Comparison of ENCODE assay signal across 8 cellular contexts in the genomic region with DNA sequence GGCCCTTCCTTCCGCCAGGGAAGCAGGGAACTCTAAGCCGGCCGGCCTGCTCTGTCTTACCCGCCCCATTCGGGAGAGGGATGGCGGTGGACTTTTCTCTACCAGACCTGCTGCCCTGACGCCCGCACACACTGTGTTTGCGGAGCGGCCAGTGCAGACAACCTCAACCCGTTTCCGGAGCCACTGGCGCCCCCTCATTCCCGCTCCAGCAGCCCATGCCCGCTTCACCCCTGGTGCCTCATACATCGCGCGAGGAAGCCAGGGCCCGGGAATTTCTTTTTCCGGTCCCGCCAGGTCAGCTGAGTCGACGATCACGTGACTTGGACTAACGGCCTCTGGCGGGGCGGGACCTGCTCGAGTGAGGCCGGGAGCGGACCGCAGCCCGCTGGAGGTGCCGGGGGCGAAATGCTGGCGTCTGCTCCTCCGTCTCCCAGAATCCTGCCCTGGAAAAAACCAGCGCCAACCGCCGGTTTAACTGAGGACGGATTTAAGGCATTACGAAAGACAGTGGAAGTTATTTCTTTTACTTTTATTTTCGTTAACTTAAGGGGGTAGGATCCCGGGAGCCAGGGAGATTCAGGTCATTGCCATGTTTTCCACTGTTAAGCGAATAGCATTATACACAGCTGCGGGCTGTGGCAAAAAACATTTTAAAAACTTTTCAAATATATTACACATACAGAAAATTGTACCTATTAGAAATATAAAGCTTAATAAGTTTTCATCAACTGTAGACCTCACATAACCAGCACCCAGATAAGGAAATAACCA. TPM values are rescaled to one million over a fixed set of nuclear protein-coding genes. Genes with fewer than 3 reads are reported as not detected.
DNase-seq lines count a peak whose midpoint lies in the region; ATAC-seq, FAIRE-seq and TF ChIP-seq lines count a peak whose summit lies in the region.
"Not testable (repeated sequence)": the region's sequence is repeated elsewhere in the genome, so short reads cannot be mapped to it uniquely, and the experiment has no call there.

No MANE protein-coding gene starts in this region.

- H3K4me1 ChIP-seq in keratinocyte (ENCODE audit: control insufficient read depth, extremely low read depth, insufficient read depth, low read length); thoracic aorta (ENCODE audit: control insufficient read depth in 1 of 2, low read depth in 2 of 2): not testable (repeated sequence)

- not testable (repeated sequence) for H3K27ac ChIP-seq in keratinocyte (ENCODE audit: control insufficient read depth, insufficient read depth, low read length)
- H3K27ac ChIP-seq in thoracic aorta, result peak overlapping the region in 1 of 2 donors; percentile 64

- H3K9me3 ChIP-seq in keratinocyte (ENCODE audit: control insufficient read depth, low read depth, low read length); thoracic aorta: not testable (repeated sequence)

- not testable (repeated sequence) for TF ChIP-seq CTCF in GM12864 (IDR thresholded peaks at IDR 0.05; ENCODE audit: low read depth, low read length, missing control alignments); NB4 (IDR thresholded peaks at IDR 0.05; ENCODE audit: low read depth, low read length); keratinocyte (optimal IDR thresholded peaks at IDR 0.05 in 1 of 3, IDR thresholded peaks at IDR 0.05 in 1 of 3, conservative IDR thresholded peaks at IDR 0.05 in 1 of 3; ENCODE audit: extremely low read depth in 1 of 3, insufficient read depth in 2 of 3, low read length in 3 of 3); retinal pigment epithelial cell (conservative IDR thresholded peaks at IDR 0.05; ENCODE audit: low read depth, low read length); thoracic aorta (IDR thresholded peaks at IDR 0.05)

- H4K20me1 ChIP-seq in keratinocyte (ENCODE audit: control insufficient read depth, extremely low read depth, insufficient read depth, low read length), result not testable (repeated sequence)

- peak overlapping the region; percentile 52 for H3K9ac ChIP-seq in keratinocyte (ENCODE audit: control insufficient read depth, extremely low read depth, insufficient read depth, low read length)

- TF ChIP-seq POLR2A in NB4 (IDR thresholded peaks at IDR 0.05; ENCODE audit: extremely low read depth, insufficient read length), result not testable (repeated sequence)

- H3K4me3 ChIP-seq in GM12864 (ENCODE audit: low read depth, low read length), result peak overlapping the region; percentile 50
- H3K4me3 ChIP-seq in NB4 (ENCODE audit: low read depth, low read length), result not testable (repeated sequence)
- H3K4me3 ChIP-seq in keratinocyte (ENCODE audit: control insufficient read depth in 2 of 3, extremely low read depth in 1 of 3, insufficient read depth in 2 of 3, low read depth in 1 of 3, low read length in 3 of 3), result peak overlapping the region in 1 of 3 experiments; percentile 22
- H3K4me3 ChIP-seq in retinal pigment epithelial cell (ENCODE audit: low read length), result peak overlapping the region; percentile 34
- peak overlapping the region; percentile 75 for H3K4me3 ChIP-seq in thoracic aorta

- not testable (repeated sequence) for FAIRE-seq in keratinocyte (lab: Jason Lieb, UNC)

- not testable (repeated sequence) for H3K79me2 ChIP-seq in keratinocyte (ENCODE audit: control insufficient read depth, insufficient read depth, low read length)

- H3K27me3 ChIP-seq in keratinocyte (ENCODE audit: control insufficient read depth, extremely low read depth, insufficient read depth, low read length); thoracic aorta (replicated peaks; ENCODE audit: insufficient read depth): not testable (repeated sequence)

- peak; percentile 41 for DNase-seq in GM12864 (ENCODE audit: low read depth)
- DNase-seq in NB4 (ENCODE audit: low read depth), result peak; percentile 67
- peak; percentile 18 for DNase-seq in activated T-cell treated with anti-CD3 and anti-CD28 coated beads for 1 hour (ENCODE audit: low read depth)
- DNase-seq in effector CD4-positive, alpha-beta T cell, result peak; percentile 9
- DNase-seq in keratinocyte (ENCODE audit: low read depth, low spot score), result peak; percentile 17
- DNase-seq in retinal pigment epithelial cell (ENCODE audit: low read depth), result peak; percentile 46
- peak; percentile 50 for DNase-seq in thoracic aorta (ENCODE audit: low spot score)

- dilution Hi-C loops in keratinocyte (cut with MboI; ENCODE audit: extremely low pct_ligation_motif_present, low sequenced_read_pairs), result not testable (repeated sequence)

- H3K36me3 ChIP-seq in keratinocyte (ENCODE audit: control insufficient read depth in 2 of 2, extremely low read depth in 1 of 2, insufficient read depth in 2 of 2, low read length in 2 of 2); thoracic aorta: not testable (repeated sequence)

- peak overlapping the region; percentile 48 for H3K4me2 ChIP-seq in keratinocyte (ENCODE audit: control insufficient read depth, extremely low read depth, insufficient read depth, low read depth, low read length)

- not testable (repeated sequence) for H3K9me1 ChIP-seq in keratinocyte (ENCODE audit: control insufficient read depth, extremely low read depth, insufficient read depth, low read length)

- peak overlapping the region; percentile 44 for H2AFZ ChIP-seq in keratinocyte (ENCODE audit: control insufficient read depth, low read length)

- peak; percentile 86 for ATAC-seq in HG02588 (IDR thresholded peaks at IDR 0.05; ENCODE audit: unreplicated experiment)
- peak; percentile 98 for ATAC-seq in thoracic aorta (ENCODE audit: insufficient number of reproducible peaks, low FRiP score, low read depth)

RNA-seq across cellular contexts. Expression of gene GOLGA6A, which starts 17.8 kb away (rescaled TPM):
- polyA plus RNA-seq in keratinocyte, result not detected in 3 replicates
- polyA plus RNA-seq in keratinocyte (2011; ENCODE audit: low read depth), result not detected
- polyA plus RNA-seq in keratinocyte (2011; cell fraction: cytosol; rRNA removed), result not detected in 2 replicates
- not detected in 2 replicates for polyA plus RNA-seq in keratinocyte (2011; cell fraction: nucleus; rRNA removed)
- 0.21 TPM in 1 of 2 replicates, not detected in the other for polyA plus RNA-seq in keratinocyte (2012; ENCODE audit: low replicate concordance)
- not detected in 3 replicates for polyA minus RNA-seq in keratinocyte
- polyA minus RNA-seq in keratinocyte (2011; cell fraction: cytosol; rRNA and poly(A)+ RNA removed), result not detected
- not detected in 2 replicates for polyA minus RNA-seq in keratinocyte (2011; cell fraction: nucleus; rRNA and poly(A)+ RNA removed)
- under 1 TPM; 0.14 to 0.42 TPM for total RNA-seq in thoracic aorta

RNA-seq across cellular contexts. Expression of gene ISLR2, which starts 30.2 kb away (rescaled TPM):
- not detected in 3 replicates for polyA plus RNA-seq in keratinocyte
- polyA plus RNA-seq in keratinocyte (2011; ENCODE audit: low read depth), result not detected
- not detected in 2 replicates for polyA plus RNA-seq in keratinocyte (2011; cell fraction: cytosol; rRNA removed)
- polyA plus RNA-seq in keratinocyte (2011; cell fraction: nucleus; rRNA removed), result 0.03 TPM in 1 of 2 replicates, not detected in the other
- polyA plus RNA-seq in keratinocyte (2012; ENCODE audit: low replicate concordance), result not detected in 2 replicates
- not detected in 3 replicates for polyA minus RNA-seq in keratinocyte
- polyA minus RNA-seq in keratinocyte (2011; cell fraction: cytosol; rRNA and poly(A)+ RNA removed), result not detected
- not detected in 2 replicates for polyA minus RNA-seq in keratinocyte (2011; cell fraction: nucleus; rRNA and poly(A)+ RNA removed)
- not detected for total RNA-seq in thoracic aorta

Comparison
In these comparisons a context has a peak if more than half of its experiments do, and no peak if none do; other contexts are left out.
1. DNase-seq: peak in every context shown above with its lines; median percentile 67 in NB4; 50 in thoracic aorta; 46 in retinal pigment epithelial cell; 41 in GM12864; 18 in activated T-cell treated with anti-CD3 and anti-CD28 coated beads for 1 hour; 17 in keratinocyte; 9 in effector CD4-positive, alpha-beta T cell.